Comparison of ENCODE assay signal across 25 cellular contexts in the genomic region with DNA sequence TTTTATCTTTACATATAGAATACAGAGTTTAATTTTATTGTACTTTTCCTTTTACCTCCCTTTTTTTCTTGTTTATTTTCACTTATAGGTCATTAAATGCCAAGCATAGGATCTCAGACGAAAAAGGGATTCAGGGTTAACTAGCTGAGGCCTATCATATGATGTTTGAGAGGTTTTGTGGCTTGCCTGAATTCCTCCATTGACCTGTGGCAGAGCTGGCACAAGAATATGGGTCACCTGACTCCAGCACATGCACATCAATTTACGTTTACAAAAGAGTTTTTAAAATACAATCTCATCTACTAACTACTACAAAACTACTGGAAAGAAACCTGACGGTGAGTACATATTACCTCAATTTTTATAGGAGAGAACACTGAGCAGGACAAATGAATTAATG.
"Had no signal": no experiment of that assay in that cellular context is flagged by ENCODE, and none has a peak within 500 bp of the region (broad histone marks: within the 10 kb centered on the region; RNA-seq: fewer than 3 reads in every experiment).

No MANE protein-coding gene starts in this region.

- H3K4me3 Mint-ChIP-seq: natural killer cell; nephron; stimulated activated effector memory CD8-positive, alpha-beta T cell treated with anti-CD3 and anti-CD28 coated beads, Interleukin-12 subunit alpha, Interleukin-12 subunit beta, amount 100 ng/mL, for 72 hours; stimulated activated naive B cell treated with anti-CD40 and anti-IgM and Interleukin-4, amounts not matched to agents 10 μg/mL and 1 μg/mL and 100 μg/mL, for 72 hours; stimulated activated naive CD8-positive, alpha-beta T cell treated with anti-CD3 and anti-CD28 coated beads, Interleukin-15, Interleukin-2, amounts not matched to agents 100 ng/mL and 50 ng/mL, for 24 hours had no signal

- H3K9me3 Mint-ChIP-seq: natural killer cell; nephron; stimulated activated effector memory CD8-positive, alpha-beta T cell treated with anti-CD3 and anti-CD28 coated beads, Interleukin-12 subunit alpha, Interleukin-12 subunit beta, amount 100 ng/mL, for 72 hours; stimulated activated naive B cell treated with anti-CD40 and anti-IgM and Interleukin-4, amounts not matched to agents 10 μg/mL and 1 μg/mL and 100 μg/mL, for 72 hours; stimulated activated naive CD8-positive, alpha-beta T cell treated with anti-CD3 and anti-CD28 coated beads, Interleukin-15, Interleukin-2, amounts not matched to agents 100 ng/mL and 50 ng/mL, for 24 hours had no signal

- H3K4me1 ChIP-seq: prostate gland, sigmoid colon, stomach, upper lobe of left lung had no signal

- ATAC-seq: natural killer cell; pancreas; right cardiac atrium; right lobe of liver; stimulated activated effector memory CD8-positive, alpha-beta T cell treated with anti-CD3 and anti-CD28 coated beads, Interleukin-12 subunit alpha, Interleukin-12 subunit beta, amount 100 ng/mL, for 72 hours; stimulated activated naive B cell treated with anti-CD40 and anti-IgM and Interleukin-4, amounts not matched to agents 10 μg/mL and 1 μg/mL and 100 μg/mL, for 72 hours had no signal

- H3K9me3 ChIP-seq: neutrophil, pancreas, prostate gland, right lobe of liver, sigmoid colon, stomach, thoracic aorta, thyroid gland, tibial nerve, upper lobe of left lung, vagina had no signal

- H3K27me3 Mint-ChIP-seq: stimulated activated naive B cell treated with anti-CD40 and anti-IgM and Interleukin-4, amounts not matched to agents 10 μg/mL and 1 μg/mL and 100 μg/mL, for 72 hours; stimulated activated naive CD8-positive, alpha-beta T cell treated with anti-CD3 and anti-CD28 coated beads, Interleukin-15, Interleukin-2, amounts not matched to agents 100 ng/mL and 50 ng/mL, for 24 hours had no signal

- H3K27me3 ChIP-seq: neutrophil, pancreas, right lobe of liver, sigmoid colon, stomach, thyroid gland, tibial nerve, upper lobe of left lung, vagina had no signal

- H3K4me3 ChIP-seq: pancreas, prostate gland, right lobe of liver, sigmoid colon, stomach, thoracic aorta, thyroid gland, tibial nerve, upper lobe of left lung, vagina had no signal

- H3K36me3 ChIP-seq: neutrophil, pancreas, prostate gland, right lobe of liver, sigmoid colon, stomach, thoracic aorta, thyroid gland, tibial nerve, upper lobe of left lung, vagina had no signal

- H3K27ac ChIP-seq: neutrophil, prostate gland, sigmoid colon, stomach, thoracic aorta, thyroid gland, tibial nerve, upper lobe of left lung, vagina had no signal

- DNase-seq: natural killer cell; nucleus accumbens; pancreas; right lobe of liver; sigmoid colon; small intestine; stimulated activated CD4-positive, alpha-beta T cell treated with anti-CD3 and anti-CD28 coated beads, Interleukin-15, amount 100 ng/mL, for 24 hours; stimulated activated CD4-positive, alpha-beta T cell treated with anti-CD3 and anti-CD28 coated beads, Interleukin-2, amount 100 ng/mL, for 24 hours; stimulated activated CD4-positive, alpha-beta T cell treated with anti-CD3 and anti-CD28 coated beads, Interleukin-2, amount 100 ng/mL, for 48 hours; stimulated activated CD4-positive, alpha-beta T cell treated with anti-CD3 and anti-CD28 coated beads, Interleukin-4, amount 100 ng/mL, for 24 hours; stimulated activated naive B cell treated with anti-CD40 and anti-IgM and Interleukin-4, amounts not matched to agents 10 μg/mL and 1 μg/mL and 100 μg/mL, for 72 hours; stimulated activated naive CD4-positive, alpha-beta T cell treated with Interleukin-2 at 50 U/mL for 16 hours; stomach; trophoblast cell; upper lobe of left lung had no signal

- H3K4me1 Mint-ChIP-seq: natural killer cell; stimulated activated effector memory CD8-positive, alpha-beta T cell treated with anti-CD3 and anti-CD28 coated beads, Interleukin-12 subunit alpha, Interleukin-12 subunit beta, amount 100 ng/mL, for 72 hours; stimulated activated naive B cell treated with anti-CD40 and anti-IgM and Interleukin-4, amounts not matched to agents 10 μg/mL and 1 μg/mL and 100 μg/mL, for 72 hours had no signal

- H3K27ac Mint-ChIP-seq: natural killer cell; nephron; stimulated activated effector memory CD8-positive, alpha-beta T cell treated with anti-CD3 and anti-CD28 coated beads, Interleukin-12 subunit alpha, Interleukin-12 subunit beta, amount 100 ng/mL, for 72 hours; stimulated activated naive B cell treated with anti-CD40 and anti-IgM and Interleukin-4, amounts not matched to agents 10 μg/mL and 1 μg/mL and 100 μg/mL, for 72 hours; stimulated activated naive CD8-positive, alpha-beta T cell treated with anti-CD3 and anti-CD28 coated beads, Interleukin-15, Interleukin-2, amounts not matched to agents 100 ng/mL and 50 ng/mL, for 24 hours had no signal

- H3K36me3 Mint-ChIP-seq: natural killer cell; stimulated activated effector memory CD8-positive, alpha-beta T cell treated with anti-CD3 and anti-CD28 coated beads, Interleukin-12 subunit alpha, Interleukin-12 subunit beta, amount 100 ng/mL, for 72 hours; stimulated activated naive B cell treated with anti-CD40 and anti-IgM and Interleukin-4, amounts not matched to agents 10 μg/mL and 1 μg/mL and 100 μg/mL, for 72 hours had no signal
